Comparison of ENCODE assay signal across 8 cellular contexts in the genomic region with DNA sequence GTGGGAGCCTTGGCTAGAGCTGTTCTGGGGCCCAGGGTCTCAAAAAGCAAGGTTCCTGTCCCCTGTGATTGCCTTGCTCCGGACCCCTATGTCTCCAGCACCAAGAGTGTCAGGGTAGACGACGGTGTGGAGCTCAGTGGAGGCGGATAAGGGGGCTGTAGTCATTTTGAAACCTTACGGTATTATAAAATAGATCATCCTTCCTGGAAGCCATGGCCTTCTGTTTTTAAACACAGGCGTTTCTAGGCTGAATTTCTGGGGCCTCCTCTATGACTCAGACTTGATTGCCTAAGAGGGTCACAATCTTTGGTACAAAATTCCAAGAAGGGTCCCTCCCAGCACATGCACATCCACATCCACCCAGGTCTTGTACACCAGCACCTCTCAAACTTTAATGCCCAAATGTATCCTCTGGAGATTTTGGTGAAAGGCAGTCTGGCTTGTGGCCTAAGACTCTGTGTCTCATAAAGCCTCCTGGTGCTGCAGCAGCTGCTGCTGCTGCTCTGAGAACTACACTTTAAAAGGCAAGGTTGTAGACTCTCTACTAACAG.
DNase-seq lines count a peak whose midpoint lies in the region; ATAC-seq and TF ChIP-seq lines count a peak whose summit lies in the region.

No MANE protein-coding gene starts in this region.

- peak; percentile 22 for ATAC-seq in GM18517 (IDR thresholded peaks at IDR 0.05; ENCODE audit: unreplicated experiment)
- ATAC-seq in HG03108 (IDR thresholded peaks at IDR 0.05; ENCODE audit: unreplicated experiment) = peak; percentile 26
- ATAC-seq in GM18867 (IDR thresholded peaks at IDR 0.05; ENCODE audit: unreplicated experiment) = no peak

- H3K27me3 ChIP-seq in tibial artery = no peaks in the 10 kb centered on the region

- peak in 2 of 3 experiments; percentile 23 to 31 for DNase-seq in activated CD8-positive, alpha-beta memory T cell treated with anti-CD3 and anti-CD28 coated beads for 48 hours (ENCODE audit: low read depth in 2 of 3, low spot score in 2 of 3)
- DNase-seq in iris pigment epithelial cell (ENCODE audit: low read depth) (peak; percentile 65), tibial artery (peak in 1 of 2 donors; percentile 51), NCI-H526 (lab: John Stamatoyannopoulos, UW) (no peak), NCI-H128 (lab: John Stamatoyannopoulos, UW; ENCODE audit: unreplicated experiment) (no peak)

- H3K9me3 ChIP-seq in tibial artery = no peaks in the 10 kb centered on the region

- peaks cover 0 to 7% (median 0%) of the 10 kb centered on the region in 4 donors for H3K4me1 ChIP-seq in tibial artery

- no peaks in the 10 kb centered on the region for H3K36me3 ChIP-seq in tibial artery

- peak overlapping the region; percentile 41 to 50 for H3K27ac ChIP-seq in tibial artery

- no peak overlapping the region for H3K4me3 ChIP-seq in tibial artery

- intact Hi-C loops in tibial artery (cut with DNase I; ENCODE audit: low total_unique reads) = no loop called here

- no peak for TF ChIP-seq CTCF in tibial artery (IDR thresholded peaks at IDR 0.05)

Comparison
In these comparisons a context has a peak if more than half of its experiments do, and no peak if none do; other contexts are left out.
1. DNase-seq: peak in activated CD8-positive, alpha-beta memory T cell treated with anti-CD3 and anti-CD28 coated beads for 48 hours (2 of 3) and iris pigment epithelial cell (single experiment); none in NCI-H526 (0 of 2) and NCI-H128 (single experiment).